ENCODE assay signal across 1 cellular context in genomic region chr6:163946437-163946836, GRCh38.
TF ChIP-seq lines count a peak whose summit lies in the region.

No MANE protein-coding gene starts in this region.

TF ChIP-seq in GM12878, 131 proteins besides CTCF, POLR2A, EP300 and RAD21:
- no peak for TF ChIP-seq ZBTB4 (CRISPR knock-in tag; IDR thresholded peaks at IDR 0.05)
- no peak for TF ChIP-seq ZNF384 (IDR thresholded peaks at IDR 0.05; ENCODE audit: borderline replicate concordance, low read depth, low read length)
- TF ChIP-seq, protein P1, sequence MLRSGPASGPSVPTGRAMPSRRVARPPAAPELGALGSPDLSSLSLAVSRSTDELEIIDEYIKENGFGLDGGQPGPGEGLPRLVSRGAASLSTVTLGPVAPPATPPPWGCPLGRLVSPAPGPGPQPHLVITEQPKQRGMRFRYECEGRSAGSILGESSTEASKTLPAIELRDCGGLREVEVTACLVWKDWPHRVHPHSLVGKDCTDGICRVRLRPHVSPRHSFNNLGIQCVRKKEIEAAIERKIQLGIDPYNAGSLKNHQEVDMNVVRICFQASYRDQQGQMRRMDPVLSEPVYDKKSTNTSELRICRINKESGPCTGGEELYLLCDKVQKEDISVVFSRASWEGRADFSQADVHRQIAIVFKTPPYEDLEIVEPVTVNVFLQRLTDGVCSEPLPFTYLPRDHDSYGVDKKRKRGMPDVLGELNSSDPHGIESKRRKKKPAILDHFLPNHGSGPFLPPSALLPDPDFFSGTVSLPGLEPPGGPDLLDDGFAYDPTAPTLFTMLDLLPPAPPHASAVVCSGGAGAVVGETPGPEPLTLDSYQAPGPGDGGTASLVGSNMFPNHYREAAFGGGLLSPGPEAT (IDR thresholded peaks at IDR 0.05; ENCODE audit: low read depth): no peak
- no peak for TF ChIP-seq SP1 (IDR thresholded peaks at IDR 0.05; ENCODE audit: low read depth, low read length)
- TF ChIP-seq ZNF217 (IDR thresholded peaks at IDR 0.05): no peak
- no peak for TF ChIP-seq ZSCAN29 (IDR thresholded peaks at IDR 0.05)
